In the genomic region with DNA sequence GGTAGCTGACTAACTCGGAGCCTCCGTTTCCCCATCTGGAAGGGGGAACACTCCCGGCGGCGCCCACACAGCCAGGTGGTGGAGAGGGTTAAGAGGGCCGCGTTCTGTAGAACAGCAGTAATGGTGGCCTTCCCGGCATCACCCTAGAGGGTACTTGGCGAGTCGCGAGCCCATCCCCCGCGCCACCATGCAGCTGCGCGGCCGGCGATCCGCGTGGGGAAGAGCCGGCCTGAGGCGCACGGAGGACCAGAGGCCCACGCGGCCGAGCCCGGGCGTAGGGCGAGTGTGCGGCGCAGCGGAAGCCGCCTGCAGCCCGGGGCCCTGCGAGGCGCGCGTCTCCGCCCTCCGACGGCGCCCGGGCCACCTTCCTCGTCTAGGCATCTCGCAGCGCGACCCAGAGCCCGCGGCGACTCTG, we compare ENCODE assay signal across 8 cellular contexts. TPM values are rescaled to one million over a fixed set of nuclear protein-coding genes. Genes with fewer than 3 reads are reported as not detected.
DNase-seq lines count a peak whose midpoint lies in the region; ATAC-seq, FAIRE-seq and TF ChIP-seq lines count a peak whose summit lies in the region.

No MANE protein-coding gene starts in this region.

- H3K4me2 ChIP-seq in HepG2 (ENCODE audit: low read depth, low read length), result peak overlapping the region; percentile 97

- H3K4me3 ChIP-seq in bronchial epithelial cell (ENCODE audit: low read depth, low read length) (peak overlapping the region; percentile 94), HepG2 (replicated peaks in 1 of 3; ENCODE audit: insufficient read depth in 1 of 3, low read depth in 2 of 3, low read length in 3 of 3) (peak overlapping the region; percentile 89 to 97 (median 93))

- peak overlapping the region; percentile 84 for H3K27ac Mint-ChIP-seq in activated CD8-positive, alpha-beta memory T cell treated with anti-CD3 and anti-CD28 coated beads, Interleukin-2, amount 10 ng/mL, durations not matched to agents 7 days and 5 days

- peaks cover 8% of the 10 kb centered on the region for H3K27me3 Mint-ChIP-seq in activated CD8-positive, alpha-beta memory T cell treated with anti-CD3 and anti-CD28 coated beads, Interleukin-2, amount 10 ng/mL, durations not matched to agents 7 days and 5 days

- H3K9me3 Mint-ChIP-seq in activated CD8-positive, alpha-beta memory T cell treated with anti-CD3 and anti-CD28 coated beads, Interleukin-2, amount 10 ng/mL, durations not matched to agents 7 days and 5 days (ENCODE audit: low read depth), result no peaks in the 10 kb centered on the region

- peaks cover 42% of the 10 kb centered on the region for H4K20me1 ChIP-seq in HepG2 (ENCODE audit: insufficient read depth, low read length)

- 0% methylated on average over 5 of the region's 49 CpGs for WGBS in HepG2 (ENCODE audit: low lambda C conversion rate)

- CTCF ChIA-PET in activated CD8-positive, alpha-beta memory T cell treated with anti-CD3 and anti-CD28 coated beads, Interleukin-2, amount 10 ng/mL, durations not matched to agents 7 days and 5 days (lab: Charles Lee), result interaction anchor here (1.5 kb wide), 1 partner anchor 35 kb away, joined by 4 read pairs; no protein-coding TSS in a partner anchor
- CTCF ChIA-PET in HepG2 (lab: Yijun Ruan, JAX; ENCODE audit: low intra/inter-chr PET ratio, low total read pairs), result no interaction called here

- H3K27ac ChIP-seq in HepG2 (ENCODE audit: extremely low read length, insufficient read depth, low read length), result peak overlapping the region; percentile 63

- TF ChIP-seq EP300 in HepG2 (IDR thresholded peaks at IDR 0.05; ENCODE audit: low read depth in 2 of 2, low read length in 2 of 2) (no peak), HepG2 (CRISPR knock-in tag; IDR thresholded peaks at IDR 0.05; ENCODE audit: borderline replicate concordance) (no peak)

- peaks cover 11% of the 10 kb centered on the region for H3K36me3 Mint-ChIP-seq in activated CD8-positive, alpha-beta memory T cell treated with anti-CD3 and anti-CD28 coated beads, Interleukin-2, amount 10 ng/mL, durations not matched to agents 7 days and 5 days

- peak; percentile 54 for DNase-seq in activated CD8-positive, alpha-beta memory T cell treated with anti-CD3 and anti-CD28 coated beads, Interleukin-2, amount 10 ng/mL, durations not matched to agents 7 days and 5 days
- DNase-seq in activated CD8-positive, alpha-beta memory T cell treated with anti-CD3 and anti-CD28 coated beads for 24 hours, result no peak
- peak in 4 of 5 donors; percentile 16 to 52 (median 33) for DNase-seq in T-helper 1 cell
- DNase-seq in bronchial epithelial cell (ENCODE audit: low read depth), result no peak
- no peak for DNase-seq in HepG2 (ENCODE audit: low spot score)
- peak in 2 of 3 experiments; percentile 21 to 41 for DNase-seq in stimulated activated CD4-positive, alpha-beta T cell treated with anti-CD3 and anti-CD28 coated beads, TNF-alpha, amount 100 ng/mL, for 4 hours (ENCODE audit: low read depth in 3 of 3)
- DNase-seq in OCI-M2 (lab: John Stamatoyannopoulos, UW; ENCODE audit: unreplicated experiment), result no peak

- POLR2A ChIA-PET in HepG2 (lab: Yijun Ruan, JAX), result interaction anchor here (2.6 kb wide), 1 partner anchor 15 kb away, joined by 9 read pairs; no protein-coding TSS in a partner anchor

- peak overlapping the region; percentile 94 for H3K4me3 Mint-ChIP-seq in activated CD8-positive, alpha-beta memory T cell treated with anti-CD3 and anti-CD28 coated beads, Interleukin-2, amount 10 ng/mL, durations not matched to agents 7 days and 5 days

- H2AFZ ChIP-seq in HepG2 (ENCODE audit: low read length), result no peak overlapping the region

- no peak for TF ChIP-seq CTCF in bronchial epithelial cell (IDR thresholded peaks at IDR 0.05; ENCODE audit: insufficient read depth, low read length, severe bottlenecking)
- no peak for TF ChIP-seq CTCF in HepG2 (CRISPR knock-in tag; IDR thresholded peaks at IDR 0.05)

- peak overlapping the region; percentile 80 for H3K9ac ChIP-seq in HepG2 (ENCODE audit: insufficient read depth, low read depth, low read length)

- H3K79me2 ChIP-seq in HepG2 (ENCODE audit: insufficient read depth, low read length), result peaks cover 51% of the 10 kb centered on the region

- in situ Hi-C loops in HepG2 (cut with HindIII; ENCODE audit: extremely low pct_ligation_motif_present, low pct_unique_long_range_greater_than_20kb), result no loop called here

- no peak for TF ChIP-seq POLR2A in HepG2 (IDR thresholded peaks at IDR 0.05; ENCODE audit: insufficient read depth in 1 of 2, low read depth in 2 of 2, low read length in 2 of 2)

- peaks cover 9% of the 10 kb centered on the region for H3K36me3 ChIP-seq in bronchial epithelial cell (ENCODE audit: control insufficient read depth, insufficient read depth, low read length)
- H3K36me3 ChIP-seq in HepG2 (replicated peaks in 1 of 2; ENCODE audit: control insufficient read depth in 1 of 2, insufficient read depth in 2 of 2, low read length in 2 of 2), result no peaks in the 10 kb centered on the region

- H3K4me1 ChIP-seq in HepG2 (ENCODE audit: insufficient read depth, low read length), result peaks cover 84% of the 10 kb centered on the region

- ATAC-seq in activated CD8-positive, alpha-beta memory T cell treated with anti-CD3 and anti-CD28 coated beads, Interleukin-2, amount 10 ng/mL, durations not matched to agents 7 days and 5 days, result peak; percentile 75
- ATAC-seq in HG03039 (IDR thresholded peaks at IDR 0.05; ENCODE audit: unreplicated experiment) (peak; percentile 27), HepG2 (peak; percentile 27; the same call in 2 of the 3 replicates)

- H3K9me3 ChIP-seq in HepG2 (ENCODE audit: low read length), result no peaks in the 10 kb centered on the region

- FAIRE-seq in bronchial epithelial cell (lab: Jason Lieb, UNC) (no peak), HepG2 (lab: Jason Lieb, UNC) (no peak)

- BruUV-seq in HepG2 (replicated peaks; lab: Mats Ljungman, UMichigan), result no TSS peak

- H3K27me3 ChIP-seq in bronchial epithelial cell (ENCODE audit: control insufficient read depth, insufficient read depth, low read length) (no peaks in the 10 kb centered on the region), HepG2 (ENCODE audit: control insufficient read depth in 1 of 2, insufficient read depth in 2 of 2, low read length in 2 of 2) (no peaks in the 10 kb centered on the region; a peak in 1 of 5 replicates)

- intact Hi-C loops in HepG2 (cut with micrococcal nuclease; ENCODE audit: unreplicated experiment), result loop anchor here (5.0 kb wide), 1 partner anchor 33 kb away; no protein-coding TSS in a partner anchor

- peaks cover 41% of the 10 kb centered on the region for H3K4me1 Mint-ChIP-seq in activated CD8-positive, alpha-beta memory T cell treated with anti-CD3 and anti-CD28 coated beads, Interleukin-2, amount 10 ng/mL, durations not matched to agents 7 days and 5 days

- TF ChIP-seq RAD21 in HepG2 (CRISPR knock-in tag; IDR thresholded peaks at IDR 0.05), result peak; percentile 36; the same call in 1 of the 2 replicates

TF ChIP-seq in HepG2, 621 proteins besides CTCF, POLR2A, EP300 and RAD21 (continues in another document):
- TF ChIP-seq ZNF879 (CRISPR knock-in tag; IDR thresholded peaks at IDR 0.05) (no peak), AGO2 (optimal IDR thresholded peaks at IDR 0.05; ENCODE audit: low read depth, low read length) (peak; percentile 76), PAWR (CRISPR knock-in tag; IDR thresholded peaks at IDR 0.05; ENCODE audit: borderline replicate concordance) (no peak), ATM (IDR thresholded peaks at IDR 0.05; ENCODE audit: borderline replicate concordance) (no peak), ZFAT (CRISPR knock-in tag; conservative IDR thresholded peaks at IDR 0.05) (no peak), HNF1B (CRISPR knock-in tag; IDR thresholded peaks at IDR 0.05) (no peak)

RNA-seq across cellular contexts. Expression of gene TKT, which starts 0.5 kb away (rescaled TPM):
- total RNA-seq in activated CD8-positive, alpha-beta memory T cell treated with anti-CD3 and anti-CD28 coated beads, Interleukin-2, amount 10 ng/mL, durations not matched to agents 7 days and 5 days, result 100 to 1,000 TPM; 226 to 231 TPM
- 174 and 341 TPM in 2 replicates for total RNA-seq in bronchial epithelial cell
- 196 and 238 TPM in 2 replicates for total RNA-seq in HepG2 (2016; rRNA removed; fragmentation: Illumina TruSeq; extraction: Trizol)
- total RNA-seq in HepG2 (2016; cell fraction: cytosol; rRNA removed; fragmentation: Illumina TruSeq; extraction: Trizol; ENCODE audit: low read depth), result 73.9 and 83.5 TPM in 2 replicates
- 153 and 251 TPM in 2 replicates for total RNA-seq in HepG2 (2016; cell fraction: insoluble cytoplasmic fraction; rRNA removed; fragmentation: Illumina TruSeq; extraction: Trizol)
- total RNA-seq in HepG2 (2016; cell fraction: membrane; rRNA removed; fragmentation: Illumina TruSeq; extraction: Trizol), result 138 and 161 TPM in 2 replicates
- 157 and 193 TPM in 2 replicates for total RNA-seq in HepG2 (2016; cell fraction: nucleus; rRNA removed; fragmentation: Illumina TruSeq; extraction: Trizol)
- polyA plus RNA-seq in HepG2 (2011; rRNA removed), result 150 and 188 TPM in 2 replicates
- polyA plus RNA-seq in HepG2 (2011; cell fraction: cytosol; rRNA removed), result 105 and 148 TPM in 2 replicates
- polyA plus RNA-seq in HepG2 (2011; cell fraction: nucleus; rRNA removed), result 113 and 116 TPM in 2 replicates
- 234 and 367 TPM in 2 replicates for polyA plus RNA-seq in HepG2 (2012)
- polyA plus RNA-seq in HepG2 (2016; cell fraction: cytosol; fragmentation: Illumina TruSeq; extraction: Trizol; ENCODE audit: low read depth), result 126 and 140 TPM in 2 replicates
- polyA plus RNA-seq in HepG2 (2016; cell fraction: insoluble cytoplasmic fraction; fragmentation: Illumina TruSeq; extraction: Trizol; ENCODE audit: low read depth), result 190 and 266 TPM in 2 replicates
- 168 and 215 TPM in 2 replicates for polyA plus RNA-seq in HepG2 (2016; cell fraction: membrane; fragmentation: Illumina TruSeq; extraction: Trizol; ENCODE audit: low read depth)
- 308 and 328 TPM in 2 replicates for polyA plus RNA-seq in HepG2 (2016; cell fraction: nucleus; fragmentation: Illumina TruSeq; extraction: Trizol; ENCODE audit: insufficient read depth, low read depth)
- 280 and 471 TPM in 2 replicates for polyA minus RNA-seq in HepG2 (2011; rRNA and poly(A)+ RNA removed; ENCODE audit: low replicate concordance)
- 128 and 140 TPM in 2 replicates for polyA minus RNA-seq in HepG2 (2011; cell fraction: cytosol; rRNA and poly(A)+ RNA removed)
- 47.4 and 62.7 TPM in 2 replicates for polyA minus RNA-seq in HepG2 (2011; cell fraction: nucleus; rRNA and poly(A)+ RNA removed)

Comparison
In these comparisons a context has a peak if more than half of its experiments do, and no peak if none do; other contexts are left out.
1. DNase-seq: peak in activated CD8-positive, alpha-beta memory T cell treated with anti-CD3 and anti-CD28 coated beads, Interleukin-2, amount 10 ng/mL, durations not matched to agents 7 days and 5 days (single experiment), T-helper 1 cell (4 of 5) and stimulated activated CD4-positive, alpha-beta T cell treated with anti-CD3 and anti-CD28 coated beads, TNF-alpha, amount 100 ng/mL, for 4 hours (2 of 3); none in activated CD8-positive, alpha-beta memory T cell treated with anti-CD3 and anti-CD28 coated beads for 24 hours (single experiment), bronchial epithelial cell (single experiment), HepG2 (single experiment) and OCI-M2 (single experiment).
2. Peak in every context shown above with its lines, with median percentiles within 50 percentile points of each other: ATAC-seq.